In genomic region chr5:151142933-151143332, GRCh38 we compare ENCODE assay signal across 17 cellular contexts. TPM values are rescaled to one million over a fixed set of nuclear protein-coding genes. Genes with fewer than 3 reads are reported as not detected.
DNase-seq lines count a peak whose midpoint lies in the region; ATAC-seq and TF ChIP-seq lines count a peak whose summit lies in the region.
"Had no signal": no experiment of that assay in that cellular context is flagged by ENCODE, and none has a peak within 500 bp of the region (broad histone marks: within the 10 kb centered on the region; RNA-seq: fewer than 3 reads in every experiment).

No MANE protein-coding gene starts in this region.

- no peaks in the 10 kb centered on the region for H3K27me3 ChIP-seq in AG04450 (ENCODE audit: control insufficient read depth, insufficient read depth, low read length)
- H3K27me3 ChIP-seq in CD4-positive, alpha-beta memory T cell (ENCODE audit: insufficient read depth, low read length), result no peaks in the 10 kb centered on the region
- no peaks in the 10 kb centered on the region for H3K27me3 ChIP-seq in naive thymus-derived CD4-positive, alpha-beta T cell (ENCODE audit: control insufficient read depth in 2 of 2, insufficient read depth in 2 of 2, low read length in 2 of 2)

- no peak for DNase-seq in AG04450 (ENCODE audit: low read depth, low spot score)
- DNase-seq in CD4-positive, alpha-beta memory T cell, result no peak
- no peak for DNase-seq in activated CD8-positive, alpha-beta T cell treated with anti-CD3 and anti-CD28 coated beads for 36 hours
- no peak for DNase-seq in naive thymus-derived CD4-positive, alpha-beta T cell
- DNase-seq in SHP77 (lab: John Stamatoyannopoulos, UW), result no peak
- DNase-seq in NCI-H1048 (lab: John Stamatoyannopoulos, UW), result no peak
- DNase-seq in NCI-H748 treated with DMSO at 0.1 percent for 48 hours (lab: John Stamatoyannopoulos, UW), result no peak
- no peak for DNase-seq in DMS 273 (lab: John Stamatoyannopoulos, UW; ENCODE audit: unreplicated experiment)
- DNase-seq: activated CD4-positive, alpha-beta T cell treated with anti-CD3 and anti-CD28 coated beads for 48 hours; dermis blood vessel endothelial cell; DMS153; NCI-H1694 treated with DMSO at 0.1 percent for 48 hours; NCI-H510A; nephron progenitor cell had no signal

- H3K27ac Mint-ChIP-seq in CD4-positive, alpha-beta memory T cell, result peak overlapping the region; percentile 65 to 97 (median 94)
- peak overlapping the region; percentile 86 for H3K27ac Mint-ChIP-seq in activated CD8-positive, alpha-beta T cell treated with anti-CD3 and anti-CD28 coated beads for 36 hours
- H3K27ac Mint-ChIP-seq in naive thymus-derived CD4-positive, alpha-beta T cell, result peak overlapping the region; percentile 50 to 99 (median 91)
- H3K27ac Mint-ChIP-seq: nephron progenitor cell had no signal

- no peaks in the 10 kb centered on the region for H3K9me3 Mint-ChIP-seq in CD4-positive, alpha-beta memory T cell
- no peaks in the 10 kb centered on the region for H3K9me3 Mint-ChIP-seq in activated CD8-positive, alpha-beta T cell treated with anti-CD3 and anti-CD28 coated beads for 36 hours
- no peaks in the 10 kb centered on the region for H3K9me3 Mint-ChIP-seq in naive thymus-derived CD4-positive, alpha-beta T cell
- H3K9me3 Mint-ChIP-seq: activated T-helper 2 cell treated with anti-CD3 and anti-CD28 coated beads, Interferon-gamma antibody, Interleukin-2, Interleukin-4, amounts not matched to agents 10 μg/mL and 5 μg/mL and 100 μg/mL, durations not matched to agents 14 hours and 24 hours and 36 hours; nephron progenitor cell had no signal

- ATAC-seq in activated CD8-positive, alpha-beta T cell treated with anti-CD3 and anti-CD28 coated beads for 36 hours, result no peak
- no peak for ATAC-seq in naive thymus-derived CD4-positive, alpha-beta T cell

- no peak for TF ChIP-seq CTCF in AG04450 (IDR thresholded peaks at IDR 0.05; ENCODE audit: low read depth, low read length)
- no peak for TF ChIP-seq CTCF in activated CD8-positive, alpha-beta T cell treated with anti-CD3 and anti-CD28 coated beads for 36 hours (IDR thresholded peaks at IDR 0.05)

- no peaks in the 10 kb centered on the region for H3K9me3 ChIP-seq in AG04450 (ENCODE audit: control insufficient read depth, insufficient read depth, low read length)
- H3K9me3 ChIP-seq in CD4-positive, alpha-beta memory T cell (ENCODE audit: control insufficient read depth in 1 of 2, low read length in 2 of 2), result no peaks in the 10 kb centered on the region
- H3K9me3 ChIP-seq in naive thymus-derived CD4-positive, alpha-beta T cell (ENCODE audit: control insufficient read depth in 2 of 3, low read length in 3 of 3), result no peaks in the 10 kb centered on the region
- H3K9me3 ChIP-seq: prostate gland had no signal

- intact Hi-C loops in CD4-positive, alpha-beta memory T cell (cut with micrococcal nuclease), result no loop called here
- intact Hi-C loops in activated CD8-positive, alpha-beta T cell treated with anti-CD3 and anti-CD28 coated beads for 36 hours (cut with micrococcal nuclease), result no loop called here
- intact Hi-C loops in naive thymus-derived CD4-positive, alpha-beta T cell (cut with micrococcal nuclease), result loop anchor here in 1 of 2 donors (2.0 kb wide), 1 partner anchor 14 kb away; the partner anchor contains the start of gene ANXA6

- CTCF ChIA-PET in AG04450 (lab: Charles Lee), result interaction anchor here (1.7 to 4.4 kb wide), 4 partner anchors 17 to 91 kb away, joined by 6 to 30 read pairs (median 15); no protein-coding TSS in a partner anchor
- CTCF ChIA-PET in CD4-positive, alpha-beta memory T cell (lab: Charles Lee; ENCODE audit: partially characterized antibody), result interaction anchor here (2.7 to 50.2 kb wide), 3 partner anchors 10 to 95 kb away, joined by 12 to 2066 read pairs (median 2066); partner anchors contain the start of gene ANXA6
- CTCF ChIA-PET in activated CD8-positive, alpha-beta T cell treated with anti-CD3 and anti-CD28 coated beads for 36 hours (lab: Charles Lee), result interaction anchor here (0.9 to 11.4 kb wide), 9 partner anchors 6 to 141 kb away, joined by 3 to 149 read pairs (median 11); no protein-coding TSS in a partner anchor
- CTCF ChIA-PET in naive thymus-derived CD4-positive, alpha-beta T cell (lab: Charles Lee), result interaction anchor here (0.6 to 6.9 kb wide), 7 partner anchors 8 to 71 kb away, joined by 3 to 86 read pairs (median 9); partner anchors contain the start of gene ANXA6

- H3K36me3 ChIP-seq in CD4-positive, alpha-beta memory T cell (ENCODE audit: insufficient read depth, low read length), result peaks cover 60% of the 10 kb centered on the region
- H3K36me3 ChIP-seq in naive thymus-derived CD4-positive, alpha-beta T cell (ENCODE audit: control insufficient read depth in 2 of 3, insufficient read depth in 3 of 3, low read length in 3 of 3), result peaks cover 18 to 55% (median 32%) of the 10 kb centered on the region in 3 experiments

- peak overlapping the region in 7 of 8 donors; percentile 43 to 91 (median 84) for H3K4me3 Mint-ChIP-seq in CD4-positive, alpha-beta memory T cell
- H3K4me3 Mint-ChIP-seq in activated CD8-positive, alpha-beta T cell treated with anti-CD3 and anti-CD28 coated beads for 36 hours, result no peak overlapping the region
- peak overlapping the region; percentile 68 to 96 (median 88) for H3K4me3 Mint-ChIP-seq in naive thymus-derived CD4-positive, alpha-beta T cell
- H3K4me3 Mint-ChIP-seq: nephron progenitor cell had no signal

- H3K27ac ChIP-seq in AG04450 (ENCODE audit: low read depth, low read length), result peak overlapping the region; percentile 11
- peak overlapping the region; percentile 68 for H3K27ac ChIP-seq in CD4-positive, alpha-beta memory T cell (ENCODE audit: low read depth, low read length)
- H3K27ac ChIP-seq in naive thymus-derived CD4-positive, alpha-beta T cell (ENCODE audit: low read depth, low read length), result peak overlapping the region; percentile 67
- H3K27ac ChIP-seq: prostate gland had no signal

- no peaks in the 10 kb centered on the region for H3K27me3 Mint-ChIP-seq in CD4-positive, alpha-beta memory T cell
- no peaks in the 10 kb centered on the region for H3K27me3 Mint-ChIP-seq in activated CD8-positive, alpha-beta T cell treated with anti-CD3 and anti-CD28 coated beads for 36 hours
- H3K27me3 Mint-ChIP-seq in naive thymus-derived CD4-positive, alpha-beta T cell, result no peaks in the 10 kb centered on the region

- H3K4me1 Mint-ChIP-seq in CD4-positive, alpha-beta memory T cell, result peaks cover 81 to 100% (median 95%) of the 10 kb centered on the region in 4 donors
- peaks cover 94% of the 10 kb centered on the region for H3K4me1 Mint-ChIP-seq in activated CD8-positive, alpha-beta T cell treated with anti-CD3 and anti-CD28 coated beads for 36 hours (ENCODE audit: low read depth)
- peaks cover 84 to 100% (median 96%) of the 10 kb centered on the region in 7 donors for H3K4me1 Mint-ChIP-seq in naive thymus-derived CD4-positive, alpha-beta T cell

- peaks cover 100% of the 10 kb centered on the region for H3K4me1 ChIP-seq in CD4-positive, alpha-beta memory T cell (ENCODE audit: insufficient read depth, low read length)
- H3K4me1 ChIP-seq in naive thymus-derived CD4-positive, alpha-beta T cell (ENCODE audit: control insufficient read depth in 2 of 2, insufficient read depth in 2 of 2, low read length in 2 of 2), result peaks cover 97 to 98% of the 10 kb centered on the region in 2 donors
- H3K4me1 ChIP-seq: prostate gland had no signal

- H3K36me3 Mint-ChIP-seq in CD4-positive, alpha-beta memory T cell, result peaks cover 62 to 84% of the 10 kb centered on the region in 2 donors
- H3K36me3 Mint-ChIP-seq in activated CD8-positive, alpha-beta T cell treated with anti-CD3 and anti-CD28 coated beads for 36 hours (ENCODE audit: low read depth), result peaks cover 75% of the 10 kb centered on the region
- H3K36me3 Mint-ChIP-seq in naive thymus-derived CD4-positive, alpha-beta T cell, result peaks cover 16 to 58% (median 53%) of the 10 kb centered on the region in 5 donors

- POLR2A ChIA-PET in AG04450 (lab: Yijun Ruan, JAX), result no interaction called here
- POLR2A ChIA-PET in CD4-positive, alpha-beta memory T cell (lab: Charles Lee; ENCODE audit: partially characterized antibody), result interaction anchor here (1.1 to 8.6 kb wide), 7 partner anchors 10 to 81 kb away, joined by 3 to 204 read pairs (median 6); partner anchors contain the start of genes ANXA6 and CCDC69
- POLR2A ChIA-PET in activated CD8-positive, alpha-beta T cell treated with anti-CD3 and anti-CD28 coated beads for 36 hours (lab: Charles Lee), result interaction anchor here (1.1 to 4.0 kb wide), 4 partner anchors 8 to 26 kb away, joined by 3 to 36 read pairs (median 4); no protein-coding TSS in a partner anchor
- POLR2A ChIA-PET in naive thymus-derived CD4-positive, alpha-beta T cell (lab: Charles Lee), result interaction anchor here (0.9 to 33.3 kb wide), 5 partner anchors 7 to 80 kb away, joined by 3 to 760 read pairs (median 16); partner anchors contain the start of genes ANXA6, CCDC69 and TNIP1

- H3K4me3 ChIP-seq in AG04450 (ENCODE audit: low read depth, low read length), result no peak overlapping the region
- peak overlapping the region in 1 of 2 donors; percentile 18 for H3K4me3 ChIP-seq in CD4-positive, alpha-beta memory T cell (ENCODE audit: low read length in 2 of 2)
- peak overlapping the region; percentile 16 for H3K4me3 ChIP-seq in naive thymus-derived CD4-positive, alpha-beta T cell (ENCODE audit: low read length)
- H3K4me3 ChIP-seq: lung, prostate gland had no signal

RNA-seq across cellular contexts. Expression of gene ANXA6, which starts 14.6 kb away (rescaled TPM):
- polyA plus RNA-seq in AG04450 (2011; rRNA removed), result 502 and 538 TPM in 2 replicates
- polyA minus RNA-seq in AG04450 (2011; rRNA and poly(A)+ RNA removed), result 630 and 737 TPM in 2 replicates
- total RNA-seq in CD4-positive, alpha-beta memory T cell, result 100 to 1,000 TPM; 318 to 342 TPM
- polyA plus RNA-seq in CD4-positive, alpha-beta memory T cell, result 100 to 1,000 TPM; 229 to 330 TPM
- total RNA-seq in activated CD8-positive, alpha-beta T cell treated with anti-CD3 and anti-CD28 coated beads for 36 hours, result 100 to 1,000 TPM; 328 to 336 TPM
- total RNA-seq in naive thymus-derived CD4-positive, alpha-beta T cell, result 100 to 1,000 TPM; 212 to 512 (median 272) TPM
- polyA plus RNA-seq in naive thymus-derived CD4-positive, alpha-beta T cell, result 100 to 1,000 TPM; 272 to 295 TPM

Comparison
In these comparisons a context has a peak if more than half of its experiments do, and no peak if none do; other contexts are left out.
1. H3K27ac ChIP-seq: peak in every context shown above with its lines; median percentile 68 in CD4-positive, alpha-beta memory T cell; 67 in naive thymus-derived CD4-positive, alpha-beta T cell; 11 in AG04450.